In the genomic region with DNA sequence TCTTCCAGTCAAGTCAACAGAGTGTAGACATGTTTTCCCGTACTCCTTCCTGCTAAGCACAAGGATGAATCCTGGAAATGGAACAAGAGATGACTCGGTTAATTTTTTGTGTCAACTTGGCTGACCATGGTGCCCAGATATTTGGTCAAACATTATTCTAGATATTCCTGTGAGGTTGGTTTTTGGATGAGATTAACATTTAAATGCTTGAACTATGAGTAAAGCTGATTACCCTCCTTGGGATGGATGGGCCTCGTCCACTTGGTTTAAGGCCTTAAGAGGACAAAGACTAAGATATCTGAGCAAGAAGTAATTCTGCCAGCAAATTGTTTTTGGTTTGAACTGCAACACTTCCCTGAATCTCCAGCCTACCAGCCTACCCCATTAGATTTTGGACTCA, we compare ENCODE assay signal across 15 cellular contexts.
A peak's percentile ranks its signal among the peaks of the same experiment; 100 is the strongest.
DNase-seq lines count a peak whose midpoint lies in the region; ATAC-seq and TF ChIP-seq lines count a peak whose summit lies in the region.
"Had no signal": no experiment of that assay in that cellular context is flagged by ENCODE, and none has a peak within 500 bp of the region (broad histone marks: within the 10 kb centered on the region; RNA-seq: fewer than 3 reads in every experiment).

No MANE protein-coding gene starts in this region.

- POLR2A ChIA-PET in IMR-90 (lab: Charles Lee; ENCODE audit: unreplicated experiment), result no interaction called here

- no peak for ATAC-seq in IMR-90 (ENCODE audit: low read depth)
- ATAC-seq in HG02970 (IDR thresholded peaks at IDR 0.05; ENCODE audit: low FRiP score, unreplicated experiment), result no peak

- no peak overlapping the region; the same call in 1 of the 2 replicates for H3K18ac ChIP-seq in IMR-90 (ENCODE audit: low read depth, low read length)

- TF ChIP-seq CTCF in IMR-90 (conservative IDR thresholded peaks at IDR 0.05; ENCODE audit: low read depth, low read length) (no peak), fibroblast of pulmonary artery (IDR thresholded peaks at IDR 0.05; ENCODE audit: low read length, missing control alignments) (no peak)

- no peak overlapping the region for H3K56ac ChIP-seq in IMR-90 (ENCODE audit: extremely low read depth, insufficient read depth, low read length)

- H2AFZ ChIP-seq in IMR-90 (replicated peaks; ENCODE audit: low read length, poor library complexity), result no peak overlapping the region

- no peak overlapping the region for H2AK9ac ChIP-seq in IMR-90 (replicated peaks; ENCODE audit: low read depth, low read length, poor library complexity)

- CTCF ChIA-PET in IMR-90 (lab: Yijun Ruan, JAX), result no interaction called here

- no peak overlapping the region for H4K91ac ChIP-seq in IMR-90 (ENCODE audit: insufficient read depth, low read depth, low read length)

- H3K27me3 ChIP-seq in IMR-90 (ENCODE audit: control insufficient read depth, insufficient read depth, low read length), result peaks cover 1% of the 10 kb centered on the region
- H3K27me3 ChIP-seq in adipocyte (replicated peaks; ENCODE audit: control insufficient read depth, insufficient read depth, low read length), result peaks cover 8% of the 10 kb centered on the region
- H3K27me3 ChIP-seq: BE2C, SJCRH30 had no signal

- in situ Hi-C loops in IMR-90 (cut with MboI; ENCODE audit: low sequenced_read_pairs), result no loop called here

- no peak overlapping the region for H2BK120ac ChIP-seq in IMR-90 (ENCODE audit: low read depth, low read length)

- H3K79me1 ChIP-seq in IMR-90 (ENCODE audit: low read depth in 1 of 2, low read length in 2 of 2), result no peaks in the 10 kb centered on the region

- H2BK15ac ChIP-seq in IMR-90 (ENCODE audit: low read depth, low read length), result no peak overlapping the region

- no peaks in the 10 kb centered on the region for H4K20me1 ChIP-seq in IMR-90 (ENCODE audit: insufficient read depth, low read length)

- DNase-seq in IMR-90, result peak; percentile 29
- peak; percentile 26 for DNase-seq in adipocyte (ENCODE audit: low read depth)
- peak; percentile 31 for DNase-seq in fibroblast of pulmonary artery (ENCODE audit: low read depth)
- DNase-seq in effector CD4-positive, alpha-beta T cell, result no peak
- DNase-seq in Kasumi-1 (lab: John Stamatoyannopoulos, UW), result no peak
- DNase-seq in hypothalamus (lab: John Stamatoyannopoulos, UW), result no peak
- DNase-seq: BE2C; CD4-positive, alpha-beta memory T cell; MV-4-11; NCI-H1694 treated with DMSO at 0.1 percent for 48 hours; NCI-H748 treated with DMSO at 0.1 percent for 48 hours; OCI-M1; SJCRH30 had no signal

- no peak for TF ChIP-seq POLR2A in IMR-90 (IDR thresholded peaks at IDR 0.05; ENCODE audit: low read depth, low read length)

- H3K23ac ChIP-seq in IMR-90 (ENCODE audit: low read depth, low read length), result no peak overlapping the region

- H3K14ac ChIP-seq in IMR-90 (replicated peaks; ENCODE audit: low read depth, low read length), result no peak overlapping the region

- dilution Hi-C loops in IMR-90 (cut with HindIII; ENCODE audit: low sequenced_read_pairs, unreplicated experiment), result no loop called here

- no peak overlapping the region for H4K8ac ChIP-seq in IMR-90 (ENCODE audit: low read depth in 2 of 2, low read length in 2 of 2)

- H3K4ac ChIP-seq in IMR-90 (ENCODE audit: low read depth, low read length), result no peak overlapping the region

- no peak overlapping the region for H2BK5ac ChIP-seq in IMR-90 (ENCODE audit: low read depth, low read length, poor library complexity, severe bottlenecking)

- H3K4me1 ChIP-seq in IMR-90 (ENCODE audit: control insufficient read depth, insufficient read depth, low read length) (peaks cover 13% of the 10 kb centered on the region), adipocyte (ENCODE audit: control insufficient read depth, insufficient read depth, low read length) (peaks cover 39% of the 10 kb centered on the region)
- H3K4me1 ChIP-seq: HAP-1, SJCRH30 had no signal

- intact Hi-C loops in IMR-90 (cut with micrococcal nuclease), result no loop called here

- H4K5ac ChIP-seq in IMR-90 (ENCODE audit: low read depth, low read length), result no peak overlapping the region

- H3K36me3 ChIP-seq in IMR-90 (ENCODE audit: control insufficient read depth, insufficient read depth, low read length) (no peaks in the 10 kb centered on the region), adipocyte (ENCODE audit: control insufficient read depth, insufficient read depth, low read length, severe bottlenecking) (no peaks in the 10 kb centered on the region)
- H3K36me3 ChIP-seq: BE2C, HAP-1, SJCRH30 had no signal

- TF ChIP-seq RAD21 in IMR-90 (IDR thresholded peaks at IDR 0.05; ENCODE audit: low read length), result no peak

- H3K9me3 ChIP-seq in IMR-90 (ENCODE audit: control insufficient read depth, insufficient read depth, low read length), result no peaks in the 10 kb centered on the region
- no peaks in the 10 kb centered on the region for H3K9me3 ChIP-seq in adipocyte (ENCODE audit: control insufficient read depth, low read length)
- H3K9me3 ChIP-seq: BE2C, HAP-1, SJCRH30 had no signal

- 0 out of 2 replicates have a peak, but pooled peaks cover 4% of the 10 kb centered on the region for H3K9me1 ChIP-seq in IMR-90 (ENCODE audit: insufficient read depth, low read length)

- H3K4me3 ChIP-seq in IMR-90 (ENCODE audit: insufficient read depth, low read depth, low read length) (no peak overlapping the region), adipocyte (ENCODE audit: low read length) (no peak overlapping the region), fibroblast of pulmonary artery (replicated peaks; ENCODE audit: low read depth, low read length) (no peak overlapping the region)
- H3K4me3 ChIP-seq: HAP-1, SJCRH30 had no signal

- H2AK5ac ChIP-seq in IMR-90 (ENCODE audit: low read depth, low read length), result no peak overlapping the region

- no CpG with 5 or more reads among the region's 3 CpGs for WGBS in IMR-90 (ENCODE audit: extremely low coverage in 2 of 2, insufficient read length in 1 of 2), 2 experiments

- H3K9ac ChIP-seq in IMR-90 (ENCODE audit: low read depth, low read length) (no peak overlapping the region), adipocyte (ENCODE audit: low read length) (peak overlapping the region; percentile 44)

- BruUV-seq in IMR-90 (replicated peaks; lab: Mats Ljungman, UMichigan), result no TSS peak

- H2BK20ac ChIP-seq in IMR-90 (ENCODE audit: low read depth, low read length), result no peak overlapping the region

- H3K4me2 ChIP-seq in IMR-90 (ENCODE audit: low read depth, low read length), result no peak overlapping the region

- no peak overlapping the region for H3K27ac ChIP-seq in IMR-90 (ENCODE audit: insufficient read depth, low read length)
- H3K27ac ChIP-seq: SJCRH30 had no signal

TF ChIP-seq in IMR-90, 13 proteins besides CTCF, POLR2A, EP300 and RAD21:
- TF ChIP-seq MAZ (IDR thresholded peaks at IDR 0.05; ENCODE audit: borderline replicate concordance, low read depth, low read length) (no peak), CEBPB (IDR thresholded peaks at IDR 0.05; ENCODE audit: low read depth, low read length) (no peak), MAFK (IDR thresholded peaks at IDR 0.05; ENCODE audit: low read depth, low read length) (no peak)
- TF ChIP-seq, protein P1, sequence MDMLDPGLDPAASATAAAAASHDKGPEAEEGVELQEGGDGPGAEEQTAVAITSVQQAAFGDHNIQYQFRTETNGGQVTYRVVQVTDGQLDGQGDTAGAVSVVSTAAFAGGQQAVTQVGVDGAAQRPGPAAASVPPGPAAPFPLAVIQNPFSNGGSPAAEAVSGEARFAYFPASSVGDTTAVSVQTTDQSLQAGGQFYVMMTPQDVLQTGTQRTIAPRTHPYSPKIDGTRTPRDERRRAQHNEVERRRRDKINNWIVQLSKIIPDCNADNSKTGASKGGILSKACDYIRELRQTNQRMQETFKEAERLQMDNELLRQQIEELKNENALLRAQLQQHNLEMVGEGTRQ (IDR thresholded peaks at IDR 0.05; ENCODE audit: low read depth, low read length), result no peak
- TF ChIP-seq, protein P2, sequence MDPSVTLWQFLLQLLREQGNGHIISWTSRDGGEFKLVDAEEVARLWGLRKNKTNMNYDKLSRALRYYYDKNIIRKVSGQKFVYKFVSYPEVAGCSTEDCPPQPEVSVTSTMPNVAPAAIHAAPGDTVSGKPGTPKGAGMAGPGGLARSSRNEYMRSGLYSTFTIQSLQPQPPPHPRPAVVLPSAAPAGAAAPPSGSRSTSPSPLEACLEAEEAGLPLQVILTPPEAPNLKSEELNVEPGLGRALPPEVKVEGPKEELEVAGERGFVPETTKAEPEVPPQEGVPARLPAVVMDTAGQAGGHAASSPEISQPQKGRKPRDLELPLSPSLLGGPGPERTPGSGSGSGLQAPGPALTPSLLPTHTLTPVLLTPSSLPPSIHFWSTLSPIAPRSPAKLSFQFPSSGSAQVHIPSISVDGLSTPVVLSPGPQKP (IDR thresholded peaks at IDR 0.05; ENCODE audit: borderline replicate concordance, low read depth, low read length), result no peak

Comparison
In these comparisons a context has a peak if more than half of its experiments do, and no peak if none do; other contexts are left out.
1. DNase-seq: peak in IMR-90 (single experiment), adipocyte (single experiment) and fibroblast of pulmonary artery (single experiment); none in effector CD4-positive, alpha-beta T cell (single experiment), Kasumi-1 (0 of 2) and hypothalamus (0 of 51).